In genomic region chr22:11066458-11067285, GRCh38 we compare ENCODE assay signal across 13 cellular contexts.
DNase-seq lines count a peak whose midpoint lies in the region; ATAC-seq, FAIRE-seq and TF ChIP-seq lines count a peak whose summit lies in the region.
"Had no signal": no experiment of that assay in that cellular context is flagged by ENCODE, and none has a peak within 500 bp of the region (broad histone marks: within the 10 kb centered on the region; RNA-seq: fewer than 3 reads in every experiment).

No MANE protein-coding gene starts in this region.

- dilution Hi-C loops in mammary epithelial cell (cut with HindIII; ENCODE audit: low sequenced_read_pairs), result no loop called here

- no peaks in the 10 kb centered on the region for H3K27me3 ChIP-seq in foreskin keratinocyte
- no peaks in the 10 kb centered on the region for H3K27me3 ChIP-seq in mesendoderm (ENCODE audit: insufficient read depth, low read length, poor library complexity)
- no peaks in the 10 kb centered on the region for H3K27me3 ChIP-seq in mammary epithelial cell (ENCODE audit: insufficient read depth, low read length)

- H3K27ac Mint-ChIP-seq in activated naive CD8-positive, alpha-beta T cell treated with anti-CD3 and anti-CD28 coated beads, Interleukin-2, amount 50 U/mL, for 24 hours, result no peak overlapping the region
- no peak overlapping the region for H3K27ac Mint-ChIP-seq in activated naive CD8-positive, alpha-beta T cell treated with anti-CD3 and anti-CD28 coated beads for 36 hours
- H3K27ac Mint-ChIP-seq: type B pancreatic cell had no signal

- H2AFZ ChIP-seq in mammary epithelial cell (ENCODE audit: low read depth, low read length), result no peak overlapping the region

- no peak overlapping the region for H2BK15ac ChIP-seq in mesendoderm (replicated peaks; ENCODE audit: low read depth)

- H3K4me2 ChIP-seq in mesendoderm (ENCODE audit: low read length) (no peak overlapping the region), mammary epithelial cell (ENCODE audit: insufficient read depth, low read depth, low read length) (no peak overlapping the region)

- DNase-seq in activated naive CD8-positive, alpha-beta T cell treated with anti-CD3 and anti-CD28 coated beads, Interleukin-2, amount 50 U/mL, for 24 hours, result no peak
- no peak for DNase-seq in activated naive CD8-positive, alpha-beta T cell treated with anti-CD3 and anti-CD28 coated beads for 36 hours
- DNase-seq in foreskin keratinocyte (no peak), mesendoderm (no peak), urothelium cell line (ENCODE audit: low spot score) (peak; percentile 53), NAMALWA (ENCODE audit: low spot score) (no peak), NCI-H2081 treated with DMSO at 0.1 percent for 48 hours (lab: John Stamatoyannopoulos, UW) (no peak), mammary epithelial cell (no peak)
- DNase-seq: activated T-cell treated with anti-CD3 and anti-CD28 coated beads, Interleukin-2, amount 50 U/mL, for 1 hour; effector CD4-positive, alpha-beta T cell; NCI-H2171 had no signal

- H3K27me3 Mint-ChIP-seq in activated naive CD8-positive, alpha-beta T cell treated with anti-CD3 and anti-CD28 coated beads, Interleukin-2, amount 50 U/mL, for 24 hours, result no peaks in the 10 kb centered on the region
- H3K27me3 Mint-ChIP-seq in activated naive CD8-positive, alpha-beta T cell treated with anti-CD3 and anti-CD28 coated beads for 36 hours, result no peaks in the 10 kb centered on the region
- H3K27me3 Mint-ChIP-seq: type B pancreatic cell had no signal

- no TSS peak for BruUV-seq in mammary epithelial cell (replicated peaks; lab: Mats Ljungman, UMichigan)

- H3K9ac ChIP-seq in mesendoderm (ENCODE audit: low read length) (no peak overlapping the region), mammary epithelial cell (ENCODE audit: insufficient read depth, low read length) (no peak overlapping the region)

- no peak for FAIRE-seq in urothelium cell line (lab: Jason Lieb, UNC)
- FAIRE-seq: astrocyte had no signal

- intact Hi-C loops in mammary epithelial cell (cut with micrococcal nuclease), result no loop called here

- TF ChIP-seq CTCF in foreskin keratinocyte (conservative IDR thresholded peaks at IDR 0.05) (no peak), mammary epithelial cell (conservative IDR thresholded peaks at IDR 0.05 in 1 of 2, IDR thresholded peaks at IDR 0.05 in 1 of 2; ENCODE audit: extremely low read depth in 1 of 2, insufficient read depth in 1 of 2, low read depth in 1 of 2, low read length in 2 of 2) (no peak)

- H3K4me3 Mint-ChIP-seq in activated naive CD8-positive, alpha-beta T cell treated with anti-CD3 and anti-CD28 coated beads, Interleukin-2, amount 50 U/mL, for 24 hours, result no peak overlapping the region
- H3K4me3 Mint-ChIP-seq in activated naive CD8-positive, alpha-beta T cell treated with anti-CD3 and anti-CD28 coated beads for 36 hours, result no peak overlapping the region
- H3K4me3 Mint-ChIP-seq: type B pancreatic cell had no signal

- H3K36me3 ChIP-seq in mesendoderm (ENCODE audit: control insufficient read depth, insufficient read depth, low read length) (no peaks in the 10 kb centered on the region), mammary epithelial cell (ENCODE audit: insufficient read depth, low read length) (no peaks in the 10 kb centered on the region)

- peak overlapping the region; percentile 49 for H3K4me3 ChIP-seq in mesendoderm (ENCODE audit: low read length)
- no peak overlapping the region for H3K4me3 ChIP-seq in mammary epithelial cell (replicated peaks in 1 of 3; ENCODE audit: insufficient read depth in 1 of 3, low read depth in 2 of 3, low read length in 3 of 3)

- CTCF ChIA-PET in mammary epithelial cell (lab: Charles Lee; ENCODE audit: low non-redundant PET), result no interaction called here

- no CpG with 5 or more reads among the region's 29 CpGs for WGBS in mesendoderm (ENCODE audit: extremely low coverage, insufficient coverage, low lambda C conversion rate)
- 76% methylated on average over 29 of the region's 29 CpGs for WGBS in mammary epithelial cell (ENCODE audit: low coverage, missing lambda C conversion rate)

- H3K18ac ChIP-seq in mesendoderm (ENCODE audit: low read length), result no peak overlapping the region

- H4K20me1 ChIP-seq in mammary epithelial cell (ENCODE audit: insufficient read depth, low read length), result no peaks in the 10 kb centered on the region

- H3K79me1 ChIP-seq in mesendoderm (ENCODE audit: low read length), result no peaks in the 10 kb centered on the region

- no peak overlapping the region for H4K8ac ChIP-seq in mesendoderm (ENCODE audit: low read depth, low read length)

- H3K23ac ChIP-seq in mesendoderm (ENCODE audit: low read length), result no peak overlapping the region

- in situ Hi-C loops in mammary epithelial cell (cut with MboI; ENCODE audit: low sequenced_read_pairs in 2 of 2), result no loop called here

- H3K36me3 Mint-ChIP-seq in activated naive CD8-positive, alpha-beta T cell treated with anti-CD3 and anti-CD28 coated beads, Interleukin-2, amount 50 U/mL, for 24 hours (ENCODE audit: low read depth), result peaks cover 7% of the 10 kb centered on the region
- peaks cover 4% of the 10 kb centered on the region for H3K36me3 Mint-ChIP-seq in activated naive CD8-positive, alpha-beta T cell treated with anti-CD3 and anti-CD28 coated beads for 36 hours
- H3K36me3 Mint-ChIP-seq: type B pancreatic cell had no signal

- no peak overlapping the region for H3K27ac ChIP-seq in foreskin keratinocyte
- H3K27ac ChIP-seq in mesendoderm (ENCODE audit: low read depth, low read length), result no peak overlapping the region
- no peak overlapping the region for H3K27ac ChIP-seq in mammary epithelial cell (ENCODE audit: insufficient read depth, low read depth, low read length)

- peak; percentile 43 for ATAC-seq in activated naive CD8-positive, alpha-beta T cell treated with anti-CD3 and anti-CD28 coated beads, Interleukin-2, amount 50 U/mL, for 24 hours
- ATAC-seq in foreskin keratinocyte, result peak; percentile 27

- H2BK120ac ChIP-seq in mesendoderm (ENCODE audit: low read depth, low read length), result no peak overlapping the region

- H3K9me3 ChIP-seq in mammary epithelial cell (replicated peaks; ENCODE audit: insufficient read depth, low read length), result peaks cover 44% of the 10 kb centered on the region

- H3K56ac ChIP-seq in mesendoderm (ENCODE audit: low read length), result no peak overlapping the region

- H3K9me3 Mint-ChIP-seq in activated naive CD8-positive, alpha-beta T cell treated with anti-CD3 and anti-CD28 coated beads, Interleukin-2, amount 50 U/mL, for 24 hours, result peaks cover 51% of the 10 kb centered on the region
- peaks cover 45% of the 10 kb centered on the region for H3K9me3 Mint-ChIP-seq in activated naive CD8-positive, alpha-beta T cell treated with anti-CD3 and anti-CD28 coated beads for 36 hours

- no peak overlapping the region for H4K5ac ChIP-seq in mesendoderm (ENCODE audit: low read length)

- H2BK5ac ChIP-seq in mesendoderm (ENCODE audit: low read length), result no peak overlapping the region

- H3K4me1 ChIP-seq in foreskin keratinocyte (no peaks in the 10 kb centered on the region), mesendoderm (ENCODE audit: control insufficient read depth, low read depth, low read length) (no peaks in the 10 kb centered on the region), mammary epithelial cell (ENCODE audit: insufficient read depth, low read length) (no peaks in the 10 kb centered on the region)

- H3K79me2 ChIP-seq in mesendoderm (ENCODE audit: control insufficient read depth, insufficient read depth, low read length), result no peaks in the 10 kb centered on the region
- H3K79me2 ChIP-seq in mammary epithelial cell (ENCODE audit: insufficient read depth, low read length), result no peaks in the 10 kb centered on the region

- no peak overlapping the region for H3K4ac ChIP-seq in mesendoderm (ENCODE audit: low read depth, low read length)

- H3K4me1 Mint-ChIP-seq in activated naive CD8-positive, alpha-beta T cell treated with anti-CD3 and anti-CD28 coated beads, Interleukin-2, amount 50 U/mL, for 24 hours, result no peaks in the 10 kb centered on the region
- H3K4me1 Mint-ChIP-seq in activated naive CD8-positive, alpha-beta T cell treated with anti-CD3 and anti-CD28 coated beads for 36 hours, result no peaks in the 10 kb centered on the region

- H2AK5ac ChIP-seq in mesendoderm (ENCODE audit: low read length), result no peak overlapping the region
